Comparison of ENCODE assay signal across 16 cellular contexts in genomic region chr1:96815914-96816313, GRCh38.
DNase-seq lines count a peak whose midpoint lies in the region; ATAC-seq, FAIRE-seq and TF ChIP-seq lines count a peak whose summit lies in the region.
"Had no signal": no experiment of that assay in that cellular context is flagged by ENCODE, and none has a peak within 500 bp of the region (broad histone marks: within the 10 kb centered on the region; RNA-seq: fewer than 3 reads in every experiment).

No MANE protein-coding gene starts in this region.

- in situ Hi-C loops in K562 (cut with MboI): no loop called here

- H3K27me3 ChIP-seq in GM23338 (ENCODE audit: insufficient read depth) (no peaks in the 10 kb centered on the region), K562 (ENCODE audit: control insufficient read depth in 2 of 2, insufficient read depth in 2 of 2, low read length in 2 of 2) (no peaks in the 10 kb centered on the region), WERI-Rb-1 (ENCODE audit: insufficient read depth, low read depth, severe bottlenecking) (no peaks in the 10 kb centered on the region)

- H3K36me3 Mint-ChIP-seq in GM23338 (ENCODE audit: low read depth): peaks cover 37% of the 10 kb centered on the region; the same call in 2 of the 3 replicates
- H3K36me3 Mint-ChIP-seq in progenitor cell of endocrine pancreas (ENCODE audit: insufficient read depth): peaks cover 24% of the 10 kb centered on the region

- H4K20me1 ChIP-seq in GM23338 (replicated peaks; ENCODE audit: insufficient read depth) (no peaks in the 10 kb centered on the region), K562 (replicated peaks; ENCODE audit: control insufficient read depth, insufficient read depth, low read length) (no peaks in the 10 kb centered on the region)

- H3K27ac ChIP-seq in GM23338 (ENCODE audit: low read depth) (peak overlapping the region; percentile 15), K562 (ENCODE audit: extremely low read depth, low read depth, low read length) (no peak overlapping the region), WERI-Rb-1 (no peak overlapping the region)
- H3K27ac ChIP-seq: 22Rv1 had no signal

- no peaks in the 10 kb centered on the region for H3K9me2 ChIP-seq in GM23338 (ENCODE audit: insufficient read depth)

- no peak overlapping the region for H3K4me3 ChIP-seq in GM23338
- no peak overlapping the region for H3K4me3 ChIP-seq in K562
- no peak overlapping the region for H3K4me3 ChIP-seq in WERI-Rb-1 (ENCODE audit: low read depth, low read length)

- DNase-seq in NCI-H82 (lab: John Stamatoyannopoulos, UW) (peak; percentile 31), NCI-H82 treated with DMSO at 0.1 percent for 48 hours (lab: John Stamatoyannopoulos, UW; ENCODE audit: unreplicated experiment) (no peak), GM23338 (ENCODE audit: low spot score) (no peak), K562 (ENCODE audit: extremely low read depth in 1 of 4, low spot score in 3 of 4) (no peak), progenitor cell of endocrine pancreas (ENCODE audit: low spot score, unreplicated experiment) (no peak), SKM-1 treated with dmso at 0.1 percent for 144 hours (lab: John Stamatoyannopoulos, UW; ENCODE audit: unreplicated experiment) (no peak), WERI-Rb-1 (no peak)
- DNase-seq: Caco-2; CD8-positive, alpha-beta memory T cell; GF-D8; HCEC 1CT; HFFc6 had no signal

- no peaks in the 10 kb centered on the region for H3K9me3 Mint-ChIP-seq in GM23338
- no peaks in the 10 kb centered on the region for H3K9me3 Mint-ChIP-seq in progenitor cell of endocrine pancreas (ENCODE audit: low read depth)
- H3K9me3 Mint-ChIP-seq: CD14-positive monocyte; CD8-positive, alpha-beta memory T cell; HFFc6 had no signal

- H3K27me3 Mint-ChIP-seq in GM23338 (ENCODE audit: insufficient read depth, low read depth, poor library complexity) (no peaks in the 10 kb centered on the region), progenitor cell of endocrine pancreas (no peaks in the 10 kb centered on the region)
- H3K27me3 Mint-ChIP-seq: CD8-positive, alpha-beta memory T cell had no signal

- TF ChIP-seq CTCF in GM23338 (conservative IDR thresholded peaks at IDR 0.05; ENCODE audit: low read depth in 2 of 2) (no peak), K562 (IDR thresholded peaks at IDR 0.05 in 2 of 3, conservative IDR thresholded peaks at IDR 0.05 in 1 of 3; ENCODE audit: insufficient read depth in 2 of 3, low read depth in 1 of 3, low read length in 3 of 3) (no peak), progenitor cell of endocrine pancreas (IDR thresholded peaks at IDR 0.05; ENCODE audit: unreplicated experiment) (no peak), WERI-Rb-1 (IDR thresholded peaks at IDR 0.05; ENCODE audit: low read depth, low read length) (no peak)

- H3K79me2 ChIP-seq in GM23338 (replicated peaks; ENCODE audit: insufficient read depth) (no peaks in the 10 kb centered on the region), K562 (ENCODE audit: control insufficient read depth, insufficient read depth, low read length) (no peaks in the 10 kb centered on the region)

- peak overlapping the region; percentile 70; the same call in 1 of the 2 replicates for H3K27ac Mint-ChIP-seq in GM23338
- peak overlapping the region; percentile 78 for H3K27ac Mint-ChIP-seq in progenitor cell of endocrine pancreas
- H3K27ac Mint-ChIP-seq: CD14-positive monocyte, HFFc6 had no signal

- H3K4me2 ChIP-seq in GM23338 (no peak overlapping the region), K562 (ENCODE audit: insufficient read depth, low read length) (no peak overlapping the region)

- no peaks in the 10 kb centered on the region; the same call in 1 of the 2 replicates for H3K4me1 ChIP-seq in GM23338 (ENCODE audit: insufficient read depth)
- H3K4me1 ChIP-seq in K562 (replicated peaks in 1 of 2; ENCODE audit: control insufficient read depth in 2 of 2, insufficient read depth in 2 of 2, low read length in 2 of 2): no peaks in the 10 kb centered on the region; a peak in 1 of 5 replicates
- H3K4me1 ChIP-seq: Caco-2 had no signal

- H3K9me3 ChIP-seq in K562 (replicated peaks; ENCODE audit: control insufficient read depth, insufficient read depth, low read depth, low read length) (no peaks in the 10 kb centered on the region), WERI-Rb-1 (ENCODE audit: severe bottlenecking) (no peaks in the 10 kb centered on the region)
- H3K9me3 ChIP-seq: Caco-2 had no signal

- no peak for TF ChIP-seq RAD21 in K562 (CRISPR knock-in tag; conservative IDR thresholded peaks at IDR 0.05 in 1 of 2, IDR thresholded peaks at IDR 0.05 in 1 of 2)

- H3K9me1 ChIP-seq in K562 (ENCODE audit: control insufficient read depth, insufficient read depth, low read length): no peaks in the 10 kb centered on the region

- no peak overlapping the region for H3K4me3 Mint-ChIP-seq in GM23338
- H3K4me3 Mint-ChIP-seq in progenitor cell of endocrine pancreas (ENCODE audit: low read depth): no peak overlapping the region
- H3K4me3 Mint-ChIP-seq: CD14-positive monocyte; CD8-positive, alpha-beta memory T cell; HFFc6 had no signal

- TF ChIP-seq EP300 in K562 (IDR thresholded peaks at IDR 0.05; ENCODE audit: low read length): no peak

- POLR2A ChIA-PET in K562 (lab: Yijun Ruan, JAX): interaction anchor here (0.5 to 1.6 kb wide), 2 partner anchors 10 to 330 kb away, joined by 3 to 6 read pairs; no protein-coding TSS in a partner anchor

- no TSS peak for BruUV-seq in K562 (replicated peaks; lab: Mats Ljungman, UMichigan)

- no peak overlapping the region for H3K9ac ChIP-seq in K562 (ENCODE audit: insufficient read depth in 1 of 2, low read depth in 2 of 2, low read length in 2 of 2)

- H3F3A ChIP-seq in GM23338 (replicated peaks; ENCODE audit: low read depth): no peaks in the 10 kb centered on the region

- H2AFZ ChIP-seq in GM23338 (no peak overlapping the region), K562 (ENCODE audit: low read depth, low read length) (no peak overlapping the region)

- TF ChIP-seq POLR2A in K562 (conservative IDR thresholded peaks at IDR 0.05): no peak

- CTCF ChIA-PET in K562 (lab: Yijun Ruan, JAX; ENCODE audit: low intra/inter-chr PET ratio): no interaction called here

- peak; percentile 72 for ATAC-seq in GM23338
- peak; percentile 59; the same call in 2 of the 3 replicates for ATAC-seq in K562

- peaks cover 10% of the 10 kb centered on the region for H3K4me1 Mint-ChIP-seq in GM23338
- H3K4me1 Mint-ChIP-seq in progenitor cell of endocrine pancreas (ENCODE audit: low read depth): peaks cover 1% of the 10 kb centered on the region

- H3K36me3 ChIP-seq in GM23338 (ENCODE audit: insufficient read depth) (peaks cover 4% of the 10 kb centered on the region; the same call in 1 of the 2 replicates), K562 (ENCODE audit: control insufficient read depth, insufficient read depth, low read length) (peaks cover 51% of the 10 kb centered on the region), WERI-Rb-1 (peaks cover 55% of the 10 kb centered on the region)

- 100% methylated on average over 1 of the region's 1 CpG for WGBS in K562 (ENCODE audit: insufficient coverage, low coverage, missing lambda C conversion rate)

- FAIRE-seq in K562 (lab: Jason Lieb, UNC): no peak
- FAIRE-seq: H1, HTR-8/SVneo had no signal

- intact Hi-C loops in K562 (cut with micrococcal nuclease): no loop called here

TF ChIP-seq in GM23338, 12 proteins besides CTCF, POLR2A, EP300 and RAD21 (continues in another document):
- TF ChIP-seq REST (IDR thresholded peaks at IDR 0.05; ENCODE audit: unreplicated experiment): no peak

TF ChIP-seq in K562, 482 proteins besides CTCF, POLR2A, EP300 and RAD21 (continues in another document):
- TF ChIP-seq CBFB (CRISPR knock-in tag; IDR thresholded peaks at IDR 0.05) (no peak), ZNF518B (CRISPR knock-in tag; IDR thresholded peaks at IDR 0.05) (no peak), ZNF133 (CRISPR knock-in tag; IDR thresholded peaks at IDR 0.05) (no peak)
- TF ChIP-seq, protein P1, sequence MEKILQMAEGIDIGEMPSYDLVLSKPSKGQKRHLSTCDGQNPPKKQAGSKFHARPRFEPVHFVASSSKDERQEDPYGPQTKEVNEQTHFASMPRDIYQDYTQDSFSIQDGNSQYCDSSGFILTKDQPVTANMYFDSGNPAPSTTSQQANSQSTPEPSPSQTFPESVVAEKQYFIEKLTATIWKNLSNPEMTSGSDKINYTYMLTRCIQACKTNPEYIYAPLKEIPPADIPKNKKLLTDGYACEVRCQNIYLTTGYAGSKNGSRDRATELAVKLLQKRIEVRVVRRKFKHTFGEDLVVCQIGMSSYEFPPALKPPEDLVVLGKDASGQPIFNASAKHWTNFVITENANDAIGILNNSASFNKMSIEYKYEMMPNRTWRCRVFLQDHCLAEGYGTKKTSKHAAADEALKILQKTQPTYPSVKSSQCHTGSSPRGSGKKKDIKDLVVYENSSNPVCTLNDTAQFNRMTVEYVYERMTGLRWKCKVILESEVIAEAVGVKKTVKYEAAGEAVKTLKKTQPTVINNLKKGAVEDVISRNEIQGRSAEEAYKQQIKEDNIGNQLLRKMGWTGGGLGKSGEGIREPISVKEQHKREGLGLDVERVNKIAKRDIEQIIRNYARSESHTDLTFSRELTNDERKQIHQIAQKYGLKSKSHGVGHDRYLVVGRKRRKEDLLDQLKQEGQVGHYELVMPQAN (IDR thresholded peaks at IDR 0.05; ENCODE audit: borderline replicate concordance): no peak
